ENCODE assay signal across 8 cellular contexts in genomic region chr10:59709472-59710125, GRCh38. TPM values are rescaled to one million over a fixed set of nuclear protein-coding genes. Genes with fewer than 3 reads are reported as not detected.
DNase-seq lines count a peak whose midpoint lies in the region; ATAC-seq and TF ChIP-seq lines count a peak whose summit lies in the region.

Gene SLC16A9 (minus strand): TSS chr10:59709850. CDS start chr10:59684291, 25,559 bp downstream.

- H3K4me3 Mint-ChIP-seq in IgD-negative memory B cell, result peak within 1 kb of the TSS in 3 of 4 donors; percentile 51 to 88 (median 71)
- H3K4me3 Mint-ChIP-seq in T-helper 17 cell, result peak within 1 kb of the TSS; percentile 76

- H3K27ac Mint-ChIP-seq in IgD-negative memory B cell, result no peak within 1 kb of the TSS
- H3K27ac Mint-ChIP-seq in T-helper 17 cell, result no peak within 1 kb of the TSS

- peak; percentile 32 to 51 for DNase-seq in NCI-H2081 (lab: John Stamatoyannopoulos, UW)
- DNase-seq in NCI-H2081 treated with DMSO at 0.1 percent for 48 hours (lab: John Stamatoyannopoulos, UW), result no peak
- DNase-seq in T-helper 17 cell, result peak in 1 of 3 donors; percentile 6
- DNase-seq in lung (ENCODE audit: low spot score), result peak; percentile 46
- DNase-seq in stimulated activated CD8-positive, alpha-beta memory T cell treated with anti-CD3 and anti-CD28 coated beads, Interleukin-7, amount 100 ng/mL, for 48 hours (ENCODE audit: extremely low read depth in 1 of 2, low read depth in 1 of 2), result peak; percentile 31 to 33

- H3K9me3 ChIP-seq in T-helper 17 cell (ENCODE audit: control insufficient read depth, low read length, poor library complexity, severe bottlenecking) (no peaks in the 10 kb centered on the region), duodenal mucosa (ENCODE audit: control insufficient read depth in 1 of 2, low read length in 2 of 2) (no peaks in the 10 kb centered on the region), lung (ENCODE audit: control insufficient read depth in 2 of 2, insufficient read depth in 1 of 2, low read length in 1 of 2) (peaks cover 0 to 3% of the 10 kb centered on the region in 2 donors)

- H3K4me1 Mint-ChIP-seq in IgD-negative memory B cell, result peaks cover 0 to 5% (median 0%) of the 10 kb centered on the region in 3 donors
- H3K4me1 Mint-ChIP-seq in T-helper 17 cell, result peaks cover 4% of the 10 kb centered on the region

- no peaks in the 10 kb centered on the region for H3K9me3 Mint-ChIP-seq in IgD-negative memory B cell

- H3K27me3 ChIP-seq in duodenal mucosa (ENCODE audit: control insufficient read depth in 1 of 2, insufficient read depth in 2 of 2, low read length in 2 of 2) (peaks cover 15 to 20% of the 10 kb centered on the region in 2 donors), lung (ENCODE audit: control insufficient read depth, insufficient read depth) (no peaks in the 10 kb centered on the region)

- no peak for TF ChIP-seq CTCF in lung (IDR thresholded peaks at IDR 0.05; ENCODE audit: control extremely low read depth, extremely low read depth)

- H3K27ac ChIP-seq in duodenal mucosa (ENCODE audit: low read depth, low read length) (peak within 1 kb of the TSS; percentile 66), lung (ENCODE audit: low read depth in 1 of 2, low read length in 1 of 2) (no peak within 1 kb of the TSS)

- H3K36me3 ChIP-seq in duodenal mucosa (ENCODE audit: control insufficient read depth in 1 of 2, insufficient read depth in 2 of 2, low read length in 2 of 2) (no peaks in the 10 kb centered on the region), lung (ENCODE audit: control insufficient read depth in 2 of 2, insufficient read depth in 2 of 2, low read length in 2 of 2) (no peaks in the 10 kb centered on the region)

- 0 to 1% methylated on average over 49 to 66 of the region's 66 CpGs for WGBS in lung, 2 donors

- H3K36me3 Mint-ChIP-seq in IgD-negative memory B cell (no peaks in the 10 kb centered on the region), T-helper 17 cell (ENCODE audit: low read depth) (peaks cover 3% of the 10 kb centered on the region)

- H3K9ac ChIP-seq in duodenal mucosa (ENCODE audit: low read depth in 1 of 2, low read length in 2 of 2), result peak within 1 kb of the TSS; percentile 6 to 18

- H3K27me3 Mint-ChIP-seq in IgD-negative memory B cell (peaks cover 17% of the 10 kb centered on the region), T-helper 17 cell (peaks cover 72% of the 10 kb centered on the region)

- H3K4me3 ChIP-seq in duodenal mucosa (ENCODE audit: low read depth in 1 of 2, low read length in 2 of 2), result peak within 1 kb of the TSS; percentile 55 to 61
- peak within 1 kb of the TSS; percentile 42 for H3K4me3 ChIP-seq in lung

- ATAC-seq in GM21786 (IDR thresholded peaks at IDR 0.05; ENCODE audit: unreplicated experiment) (peak; percentile 88), T-helper 17 cell (peak; percentile 83), lung (ENCODE audit: insufficient read depth, low FRiP score) (peak; percentile 77)

- H3K4me1 ChIP-seq in duodenal mucosa (ENCODE audit: control insufficient read depth in 1 of 2, insufficient read depth in 2 of 2, low read length in 2 of 2) (peaks cover 5 to 8% of the 10 kb centered on the region in 2 donors), lung (ENCODE audit: control insufficient read depth in 2 of 2, insufficient read depth in 2 of 2, low read length in 2 of 2) (peaks cover 0 to 12% of the 10 kb centered on the region in 2 donors)

RNA-seq across cellular contexts. Expression of gene SLC16A9, which starts in this region (rescaled TPM):
- polyA plus RNA-seq in IgD-negative memory B cell, result not detected
- total RNA-seq in T-helper 17 cell, result under 1 TPM; 0.07 to 0.18 TPM
- total RNA-seq in lung, result 1 to 10 TPM; 2.3 to 6.0 TPM
- 1 to 10 TPM in 1 of 2 donors, under 1 TPM in 1; 0.70 to 1.6 TPM for polyA plus RNA-seq in lung

Comparison
In these comparisons a context has a peak if more than half of its experiments do, and no peak if none do; other contexts are left out.
1. Peak in ATAC-seq in T-helper 17 cell; RNA of the gene not detected or under 1 TPM.